In genomic region chr17:82037113-82037888, GRCh38 we compare ENCODE assay signal across 1 cellular context.
TF ChIP-seq lines count a peak whose summit lies in the region.

TSS of gene DCXR (minus strand) at chr17:82037697. CDS start at chr17:82037682, 15 bp downstream.

TF ChIP-seq in HEK293, 187 proteins besides CTCF, POLR2A, EP300 and RAD21 (continued from another document and continues in another):
- TF ChIP-seq HIC1 (tag by site-specific recombination; IDR thresholded peaks at IDR 0.05), result peak; percentile 91
- no peak for TF ChIP-seq SCRT2 (tag by site-specific recombination; IDR thresholded peaks at IDR 0.05)
- no peak for TF ChIP-seq RBAK (tag by site-specific recombination; IDR thresholded peaks at IDR 0.05)
- no peak for TF ChIP-seq ZNF214 (tag by site-specific recombination; IDR thresholded peaks at IDR 0.05; ENCODE audit: borderline replicate concordance)
- TF ChIP-seq ZNF266 (tag by site-specific recombination; IDR thresholded peaks at IDR 0.05; ENCODE audit: low read depth), result no peak
- TF ChIP-seq OSR2 (tag by site-specific recombination; IDR thresholded peaks at IDR 0.05), result peak; percentile 15; the same call in 1 of the 2 replicates
- TF ChIP-seq ZNF280C (tag by site-specific recombination; IDR thresholded peaks at IDR 0.05), result no peak
- TF ChIP-seq ZNF555 (tag by site-specific recombination; conservative IDR thresholded peaks at IDR 0.05), result no peak
- no peak for TF ChIP-seq ZNF48 (tag by site-specific recombination; IDR thresholded peaks at IDR 0.05)
- no peak for TF ChIP-seq ZNF404 (tag by site-specific recombination; IDR thresholded peaks at IDR 0.05)
- TF ChIP-seq ZNF768 (tag by site-specific recombination; IDR thresholded peaks at IDR 0.05), result no peak; the same call in 1 of the 2 replicates
- TF ChIP-seq REST (tag by site-specific recombination; IDR thresholded peaks at IDR 0.05), result peak; percentile 75
- TF ChIP-seq ZNF626 (tag by site-specific recombination; IDR thresholded peaks at IDR 0.05), result no peak
- no peak for TF ChIP-seq ZBTB21 (tag by site-specific recombination; IDR thresholded peaks at IDR 0.05)
- TF ChIP-seq ZNF558 (tag by site-specific recombination; IDR thresholded peaks at IDR 0.05), result no peak
- TF ChIP-seq ZNF629 (tag by site-specific recombination; IDR thresholded peaks at IDR 0.05), result peak; percentile 62; the same call in 1 of the 2 replicates
- TF ChIP-seq ZNF473 (tag by site-specific recombination; IDR thresholded peaks at IDR 0.05), result no peak
- TF ChIP-seq AEBP2 (tag by site-specific recombination; IDR thresholded peaks at IDR 0.05; ENCODE audit: borderline replicate concordance), result no peak
- TF ChIP-seq ZNF571 (tag by site-specific recombination; IDR thresholded peaks at IDR 0.05), result no peak
- peak; percentile 96 for TF ChIP-seq BCL11A (tag by site-specific recombination; IDR thresholded peaks at IDR 0.05; ENCODE audit: low read depth)
- TF ChIP-seq ZNF639 (tag by site-specific recombination; IDR thresholded peaks at IDR 0.05), result no peak
- TF ChIP-seq ZNF174 (tag by site-specific recombination; IDR thresholded peaks at IDR 0.05), result no peak
- peak; percentile 83 for TF ChIP-seq ZNF561 (tag by site-specific recombination; IDR thresholded peaks at IDR 0.05; ENCODE audit: borderline replicate concordance)
- TF ChIP-seq ZNF544 (tag by site-specific recombination; IDR thresholded peaks at IDR 0.05), result no peak
- no peak for TF ChIP-seq ZNF658 (tag by site-specific recombination; IDR thresholded peaks at IDR 0.05)
- no peak for TF ChIP-seq ZNF596 (tag by site-specific recombination; IDR thresholded peaks at IDR 0.05)
- TF ChIP-seq ZNF830 (tag by site-specific recombination; IDR thresholded peaks at IDR 0.05; ENCODE audit: low read depth), result no peak
- peak; percentile 85 for TF ChIP-seq KLF1 (tag by site-specific recombination; IDR thresholded peaks at IDR 0.05)
- TF ChIP-seq ZNF791 (tag by site-specific recombination; IDR thresholded peaks at IDR 0.05), result no peak
- no peak for TF ChIP-seq ZNF513 (tag by site-specific recombination; IDR thresholded peaks at IDR 0.05)
- peak; percentile 88 for TF ChIP-seq ZNF660 (tag by site-specific recombination; IDR thresholded peaks at IDR 0.05)
- no peak for TF ChIP-seq ZNF560 (tag by site-specific recombination; IDR thresholded peaks at IDR 0.05; ENCODE audit: borderline replicate concordance)
- 0 out of 2 replicates have a peak, but pooled peaks have one; percentile 25 for TF ChIP-seq ZNF677 (tag by site-specific recombination; IDR thresholded peaks at IDR 0.05)
- no peak for TF ChIP-seq PRDM6 (tag by site-specific recombination; IDR thresholded peaks at IDR 0.05)
- no peak for TF ChIP-seq ZNF501 (tag by site-specific recombination; IDR thresholded peaks at IDR 0.05)
- no peak for TF ChIP-seq ZNF624 (tag by site-specific recombination; IDR thresholded peaks at IDR 0.05)
- peak; percentile 48; the same call in 1 of the 2 replicates for TF ChIP-seq YY1 (tag by site-specific recombination; IDR thresholded peaks at IDR 0.05)
- TF ChIP-seq ZNF146 (tag by site-specific recombination; IDR thresholded peaks at IDR 0.05), result no peak; the same call in 1 of the 2 replicates
- no peak for TF ChIP-seq ZNF10 (tag by site-specific recombination; IDR thresholded peaks at IDR 0.05)
- peak; percentile 76; the same call in 1 of the 2 replicates for TF ChIP-seq GLIS2 (tag by site-specific recombination; IDR thresholded peaks at IDR 0.05)
- TF ChIP-seq ZBTB8A (tag by site-specific recombination; IDR thresholded peaks at IDR 0.05), result peak; percentile 93
- no peak for TF ChIP-seq MEIS1 (CRISPR knock-in tag; IDR thresholded peaks at IDR 0.05; ENCODE audit: borderline replicate concordance)
- no peak for TF ChIP-seq ZFP37 (tag by site-specific recombination; IDR thresholded peaks at IDR 0.05)
- TF ChIP-seq ZNF747 (tag by site-specific recombination; IDR thresholded peaks at IDR 0.05), result no peak
- no peak for TF ChIP-seq ZNF350 (tag by site-specific recombination; IDR thresholded peaks at IDR 0.05)
- TF ChIP-seq ZNF433 (tag by site-specific recombination; IDR thresholded peaks at IDR 0.05; ENCODE audit: low read depth), result no peak
- TF ChIP-seq ZNF670 (tag by site-specific recombination; IDR thresholded peaks at IDR 0.05; ENCODE audit: low read depth), result no peak
- TF ChIP-seq ZBTB17 (tag by site-specific recombination; IDR thresholded peaks at IDR 0.05), result peak; percentile 86
- TF ChIP-seq HOXD13 (CRISPR knock-in tag; IDR thresholded peaks at IDR 0.05; ENCODE audit: borderline replicate concordance), result no peak
- TF ChIP-seq ZNF335 (tag by site-specific recombination; conservative IDR thresholded peaks at IDR 0.05), result peak; percentile 98
- TF ChIP-seq ZNF23 (tag by site-specific recombination; IDR thresholded peaks at IDR 0.05; ENCODE audit: borderline replicate concordance), result no peak
- TF ChIP-seq ZNF169 (tag by site-specific recombination; IDR thresholded peaks at IDR 0.05), result 0 out of 2 replicates have a peak, but pooled peaks have one; percentile 10
- TF ChIP-seq ZNF138 (tag by site-specific recombination; IDR thresholded peaks at IDR 0.05; ENCODE audit: borderline replicate concordance), result no peak
- peak; percentile 97 for TF ChIP-seq BCL11B (tag by site-specific recombination; IDR thresholded peaks at IDR 0.05; ENCODE audit: low read depth)
- TF ChIP-seq ZNF184 (tag by site-specific recombination; IDR thresholded peaks at IDR 0.05), result no peak
- peak; percentile 91 for TF ChIP-seq ZNF341 (tag by site-specific recombination; IDR thresholded peaks at IDR 0.05; ENCODE audit: low read depth)
- TF ChIP-seq ZNF24 (tag by site-specific recombination; IDR thresholded peaks at IDR 0.05), result no peak; the same call in 1 of the 2 replicates
- TF ChIP-seq ZNF398 (tag by site-specific recombination; IDR thresholded peaks at IDR 0.05), result peak; percentile 20; the same call in 1 of the 2 replicates
- TF ChIP-seq GFI1B (tag by site-specific recombination; IDR thresholded peaks at IDR 0.05), result no peak
